ENCODE assay signal across 1 cellular context in the genomic region with DNA sequence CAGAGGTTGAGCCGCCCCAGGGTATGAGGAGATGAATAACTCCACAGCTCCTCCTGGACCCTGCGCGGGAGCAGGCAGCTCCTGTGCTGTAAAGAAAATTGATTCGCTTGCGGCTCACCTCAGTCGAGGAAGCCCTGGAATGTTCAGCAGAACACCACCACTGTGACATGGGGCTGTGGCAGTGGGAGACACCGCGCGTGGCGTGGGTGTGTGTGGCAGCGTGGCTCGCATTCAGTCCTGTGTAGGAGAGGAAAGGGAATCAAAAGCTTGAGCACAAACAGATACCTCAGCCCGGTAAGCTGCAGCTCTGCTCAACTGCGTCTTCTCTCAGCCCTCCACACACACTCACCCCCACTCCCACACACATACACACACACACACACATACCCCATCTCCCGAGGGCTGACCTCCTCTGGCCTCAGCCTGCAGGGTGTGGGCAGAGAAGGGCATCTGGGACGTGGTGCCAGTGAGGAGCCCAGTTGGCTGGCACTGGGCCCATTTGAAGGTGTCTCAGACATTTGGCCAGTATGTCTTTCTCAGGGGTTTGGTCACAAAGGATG.
TF ChIP-seq lines count a peak whose summit lies in the region.

No MANE protein-coding gene starts in this region.

TF ChIP-seq in K562, 482 proteins besides CTCF, POLR2A, EP300 and RAD21:
- TF ChIP-seq NFIC (IDR thresholded peaks at IDR 0.05): 0 out of 2 replicates have a peak, but pooled peaks have one; percentile 18
